In genomic region chr7:128841961-128842673, GRCh38 we compare ENCODE assay signal across 9 cellular contexts. TPM values are rescaled to one million over a fixed set of nuclear protein-coding genes. Genes with fewer than 3 reads are reported as not detected.
DNase-seq lines count a peak whose midpoint lies in the region; ATAC-seq, FAIRE-seq and TF ChIP-seq lines count a peak whose summit lies in the region.
"Had no signal": no experiment of that assay in that cellular context is flagged by ENCODE, and none has a peak within 500 bp of the region (broad histone marks: within the 10 kb centered on the region; RNA-seq: fewer than 3 reads in every experiment).

No MANE protein-coding gene starts in this region.

- intact Hi-C loops in OCI-LY7 (cut with micrococcal nuclease; ENCODE audit: unreplicated experiment), result loop anchor here (1.0 to 5.0 kb wide), 3 partner anchors 41 to 370 kb away; no protein-coding TSS in a partner anchor
- intact Hi-C loops in activated T-helper 2 cell treated with anti-CD3 and anti-CD28 coated beads, Interferon-gamma antibody, Interleukin-2, Interleukin-4, amounts not matched to agents 10 μg/mL and 5 μg/mL and 100 μg/mL, durations not matched to agents 14 hours and 24 hours and 36 hours (cut with micrococcal nuclease), result loop anchor here (2.0 kb wide), 1 partner anchor 41 kb away; no protein-coding TSS in a partner anchor

- no peaks in the 10 kb centered on the region for H3K27me3 Mint-ChIP-seq in activated T-helper 2 cell treated with anti-CD3 and anti-CD28 coated beads, Interferon-gamma antibody, Interleukin-2, Interleukin-4, amounts not matched to agents 10 μg/mL and 5 μg/mL and 100 μg/mL, durations not matched to agents 14 hours and 24 hours and 36 hours (ENCODE audit: low read depth)
- H3K27me3 Mint-ChIP-seq: activated naive CD8-positive, alpha-beta T cell had no signal

- peak; percentile 92 for TF ChIP-seq CTCF in OCI-LY7 (conservative IDR thresholded peaks at IDR 0.05; ENCODE audit: low read length)
- peak; percentile 66 for TF ChIP-seq CTCF in cardiac muscle cell (IDR thresholded peaks at IDR 0.05; ENCODE audit: low read depth, low read length)

- no peaks in the 10 kb centered on the region for H4K20me1 ChIP-seq in OCI-LY7 (ENCODE audit: insufficient read depth, low read length)

- POLR2A ChIA-PET in OCI-LY7 (lab: Charles Lee), result interaction anchor here (0.5 kb wide), 1 partner anchor 335 kb away, joined by 5 read pairs; no protein-coding TSS in a partner anchor

- CTCF ChIA-PET in OCI-LY7 (lab: Charles Lee; ENCODE audit: unreplicated experiment), result interaction anchor here (0.6 to 0.7 kb wide), 2 partner anchors 20 to 249 kb away, joined by 3 read pairs; partner anchors contain the start of gene ATP6V1F

- FAIRE-seq in small intestine (lab: Jason Lieb, UNC), result no peak

- DNase-seq in OCI-LY7 (ENCODE audit: low spot score) (peak; percentile 66), cardiac muscle cell (ENCODE audit: low read depth in 1 of 2, low spot score in 1 of 2) (peak; percentile 40 to 67), small intestine (peak; percentile 49)
- peak; percentile 41 for DNase-seq in activated T-helper 2 cell treated with anti-CD3 and anti-CD28 coated beads, Interferon-gamma antibody, Interleukin-2, Interleukin-4, amounts not matched to agents 10 μg/mL and 5 μg/mL and 100 μg/mL, durations not matched to agents 14 hours and 24 hours and 36 hours (ENCODE audit: low spot score)

- H3K4me3 Mint-ChIP-seq in activated T-helper 2 cell treated with anti-CD3 and anti-CD28 coated beads, Interferon-gamma antibody, Interleukin-2, Interleukin-4, amounts not matched to agents 10 μg/mL and 5 μg/mL and 100 μg/mL, durations not matched to agents 14 hours and 24 hours and 36 hours (ENCODE audit: low read depth), result no peak overlapping the region
- H3K4me3 Mint-ChIP-seq: activated naive CD8-positive, alpha-beta T cell had no signal

- peaks cover 3% of the 10 kb centered on the region for H3K4me1 ChIP-seq in OCI-LY7 (ENCODE audit: insufficient read depth, low read length, poor library complexity, severe bottlenecking)
- H3K4me1 ChIP-seq in cardiac muscle cell (ENCODE audit: low read depth), result no peaks in the 10 kb centered on the region
- H3K4me1 ChIP-seq in small intestine (ENCODE audit: control insufficient read depth in 2 of 2, insufficient read depth in 1 of 2, low read depth in 1 of 2, low read length in 1 of 2), result no peaks in the 10 kb centered on the region

- H3K79me2 ChIP-seq in OCI-LY7 (ENCODE audit: insufficient read depth, low read depth, low read length), result no peaks in the 10 kb centered on the region

- H3K9me3 ChIP-seq in OCI-LY7 (ENCODE audit: low read length) (no peaks in the 10 kb centered on the region), cardiac muscle cell (ENCODE audit: low read depth) (no peaks in the 10 kb centered on the region), small intestine (ENCODE audit: control insufficient read depth, low read depth) (no peaks in the 10 kb centered on the region)

- H3K27ac Mint-ChIP-seq in activated T-helper 2 cell treated with anti-CD3 and anti-CD28 coated beads, Interferon-gamma antibody, Interleukin-2, Interleukin-4, amounts not matched to agents 10 μg/mL and 5 μg/mL and 100 μg/mL, durations not matched to agents 14 hours and 24 hours and 36 hours, result no peak overlapping the region
- H3K27ac Mint-ChIP-seq: activated naive CD8-positive, alpha-beta T cell had no signal

- H3K4me2 ChIP-seq in OCI-LY7 (ENCODE audit: low read length), result no peak overlapping the region

- no peaks in the 10 kb centered on the region for H3K9me2 ChIP-seq in OCI-LY7 (ENCODE audit: insufficient read depth, low read length)

- H3K27me3 ChIP-seq in cardiac muscle cell (no peaks in the 10 kb centered on the region), small intestine (ENCODE audit: control insufficient read depth in 2 of 2, insufficient read depth in 2 of 2, low read length in 2 of 2) (no peaks in the 10 kb centered on the region)

- H3K36me3 ChIP-seq in OCI-LY7 (ENCODE audit: insufficient read depth, low read length) (no peaks in the 10 kb centered on the region), cardiac muscle cell (peaks cover 96% of the 10 kb centered on the region), small intestine (ENCODE audit: control insufficient read depth in 2 of 2, insufficient read depth in 2 of 2, low read length in 2 of 2) (no peaks in the 10 kb centered on the region)

- ATAC-seq in GM18868 (IDR thresholded peaks at IDR 0.05; ENCODE audit: unreplicated experiment), result peak; percentile 40
- ATAC-seq in GM19328 (IDR thresholded peaks at IDR 0.05; ENCODE audit: unreplicated experiment), result no peak
- no peak for ATAC-seq in HG02678 (IDR thresholded peaks at IDR 0.05; ENCODE audit: unreplicated experiment)
- ATAC-seq in HG03521 (IDR thresholded peaks at IDR 0.05; ENCODE audit: unreplicated experiment), result no peak

- H3K27ac ChIP-seq in OCI-LY7 (ENCODE audit: low read depth, low read length, poor library complexity, severe bottlenecking), result no peak overlapping the region
- peak overlapping the region; percentile 26 for H3K27ac ChIP-seq in cardiac muscle cell
- H3K27ac ChIP-seq in small intestine (ENCODE audit: low read depth in 1 of 2, low read length in 1 of 2), result no peak overlapping the region

- no TSS peak for BruUV-seq in OCI-LY7 (replicated peaks; lab: Mats Ljungman, UMichigan)

- WGBS in small intestine, 3 donors, result 39 to 53% (median 41%) methylated on average over 29 to 35 of the region's 35 CpGs

- peaks cover 2% of the 10 kb centered on the region for H3K4me1 Mint-ChIP-seq in activated T-helper 2 cell treated with anti-CD3 and anti-CD28 coated beads, Interferon-gamma antibody, Interleukin-2, Interleukin-4, amounts not matched to agents 10 μg/mL and 5 μg/mL and 100 μg/mL, durations not matched to agents 14 hours and 24 hours and 36 hours (ENCODE audit: low read depth)

- H2AFZ ChIP-seq in OCI-LY7 (ENCODE audit: low read length), result no peak overlapping the region

- no peaks in the 10 kb centered on the region for H3K36me3 Mint-ChIP-seq in activated T-helper 2 cell treated with anti-CD3 and anti-CD28 coated beads, Interferon-gamma antibody, Interleukin-2, Interleukin-4, amounts not matched to agents 10 μg/mL and 5 μg/mL and 100 μg/mL, durations not matched to agents 14 hours and 24 hours and 36 hours (ENCODE audit: low read depth)
- H3K36me3 Mint-ChIP-seq: activated naive CD8-positive, alpha-beta T cell had no signal

- H3K9me3 Mint-ChIP-seq in activated T-helper 2 cell treated with anti-CD3 and anti-CD28 coated beads, Interferon-gamma antibody, Interleukin-2, Interleukin-4, amounts not matched to agents 10 μg/mL and 5 μg/mL and 100 μg/mL, durations not matched to agents 14 hours and 24 hours and 36 hours, result no peaks in the 10 kb centered on the region

- H3K4me3 ChIP-seq in OCI-LY7 (ENCODE audit: low read depth, low read length, poor library complexity, severe bottlenecking) (no peak overlapping the region), cardiac muscle cell (no peak overlapping the region), small intestine (ENCODE audit: low read depth in 1 of 2, low read length in 2 of 2) (no peak overlapping the region)

RNA-seq across cellular contexts. Expression of gene FLNC, which starts 11.9 kb away (rescaled TPM):
- 0.03 and 0.05 TPM in 2 replicates for total RNA-seq in OCI-LY7 (2014; rRNA removed; shearing (Covaris generic))
- total RNA-seq in OCI-LY7 (2022) (0.06 TPM in 2 replicates), cardiac muscle cell (500 and 516 TPM in 2 replicates)
- not detected in 2 replicates for total RNA-seq in activated T-helper 2 cell treated with anti-CD3 and anti-CD28 coated beads, Interferon-gamma antibody, Interleukin-2, Interleukin-4, amounts not matched to agents 10 μg/mL and 5 μg/mL and 100 μg/mL, durations not matched to agents 14 hours and 24 hours and 36 hours
- polyA plus RNA-seq in cardiac muscle cell (194 and 196 TPM in 2 replicates), small intestine (10 to 100 TPM in 2 of 3 donors, 1 to 10 TPM in 1; 8.1 to 13.0 (median 10.1) TPM)

RNA-seq across cellular contexts. Expression of gene ATP6V1F, which starts 20.5 kb away (rescaled TPM):
- 84.9 and 108 TPM in 2 replicates for total RNA-seq in OCI-LY7 (2014; rRNA removed; shearing (Covaris generic))
- total RNA-seq in OCI-LY7 (2022) (149 and 155 TPM in 2 replicates), cardiac muscle cell (113 and 164 TPM in 2 replicates)
- total RNA-seq in activated T-helper 2 cell treated with anti-CD3 and anti-CD28 coated beads, Interferon-gamma antibody, Interleukin-2, Interleukin-4, amounts not matched to agents 10 μg/mL and 5 μg/mL and 100 μg/mL, durations not matched to agents 14 hours and 24 hours and 36 hours, result 123 and 132 TPM in 2 replicates
- polyA plus RNA-seq in cardiac muscle cell (284 and 330 TPM in 2 replicates), small intestine (100 to 1,000 TPM; 145 to 239 (median 162) TPM)

RNA-seq across cellular contexts. Expression of gene CCDC136, which starts 50.3 kb away (rescaled TPM):
- 11.0 and 11.7 TPM in 2 replicates for total RNA-seq in OCI-LY7 (2014; rRNA removed; shearing (Covaris generic))
- total RNA-seq in OCI-LY7 (2022), result 33.5 and 38.7 TPM in 2 replicates
- 14.3 and 15.5 TPM in 2 replicates for total RNA-seq in activated T-helper 2 cell treated with anti-CD3 and anti-CD28 coated beads, Interferon-gamma antibody, Interleukin-2, Interleukin-4, amounts not matched to agents 10 μg/mL and 5 μg/mL and 100 μg/mL, durations not matched to agents 14 hours and 24 hours and 36 hours
- 12.6 and 26.4 TPM in 2 replicates for total RNA-seq in cardiac muscle cell
- 10.7 and 14.9 TPM in 2 replicates for polyA plus RNA-seq in cardiac muscle cell
- 1 to 10 TPM in 1 of 3 donors, under 1 TPM in 2; 0.22 to 2.3 (median 0.81) TPM for polyA plus RNA-seq in small intestine

Comparison
In these comparisons a context has a peak if more than half of its experiments do, and no peak if none do; other contexts are left out.
1. RNA of gene FLNC, which starts 11.9 kb away (total RNA-seq): 500 to 516 TPM in cardiac muscle cell; 0.03 to 0.06 TPM in OCI-LY7 and not detected in activated T-helper 2 cell treated with anti-CD3 and anti-CD28 coated beads, Interferon-gamma antibody, Interleukin-2, Interleukin-4, amounts not matched to agents 10 μg/mL and 5 μg/mL and 100 μg/mL, durations not matched to agents 14 hours and 24 hours and 36 hours; every median in the first group is over 100 times any median in the second.
2. Peak in every context shown above with its lines, with median percentiles within 50 percentile points of each other: DNase-seq.